ENCODE assay signal across 8 cellular contexts in the genomic region with DNA sequence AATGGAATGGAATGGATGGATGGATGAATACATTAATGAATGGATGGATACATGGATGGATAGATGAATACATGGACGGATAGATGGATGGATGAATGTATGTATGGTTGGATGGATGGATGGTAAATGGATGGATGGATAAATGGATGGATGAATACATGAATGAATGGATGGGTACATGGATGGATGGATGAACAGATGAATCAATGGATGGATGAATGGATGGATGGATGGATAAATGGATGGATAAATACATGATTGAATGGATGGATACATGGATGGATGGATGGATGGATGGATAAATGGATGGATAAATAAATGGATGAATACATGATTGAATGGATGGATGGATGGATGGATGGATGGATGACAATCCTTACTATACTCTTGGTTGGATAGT. TPM values are rescaled to one million over a fixed set of nuclear protein-coding genes. Genes with fewer than 3 reads are reported as not detected.
"Had no signal": no experiment of that assay in that cellular context is flagged by ENCODE, and none has a peak within 500 bp of the region (broad histone marks: within the 10 kb centered on the region; RNA-seq: fewer than 3 reads in every experiment).

No MANE protein-coding gene starts in this region.

- ATAC-seq: GM23338, HCT116 had no signal

- FAIRE-seq: HTR-8/SVneo had no signal

- H3K9me3 ChIP-seq: HAP-1 had no signal

- H3K36me3 ChIP-seq: HAP-1 had no signal

- DNase-seq: H7, KG1 had no signal

- H3K4me1 ChIP-seq: HAP-1 had no signal

- H3K4me3 ChIP-seq: GM23338, HAP-1 had no signal

- H3K4me2 ChIP-seq: GM23338 had no signal

- H2AFZ ChIP-seq: GM23338 had no signal

RNA-seq across cellular contexts. Expression of gene TMC5, which starts 26.0 kb away (rescaled TPM):
- total RNA-seq: H4 had no signal
- polyA plus RNA-seq: IgD-negative memory B cell had no signal
